In genomic region chr3:152196782-152197181, GRCh38 we compare ENCODE assay signal across 8 cellular contexts.
DNase-seq lines count a peak whose midpoint lies in the region; ATAC-seq and TF ChIP-seq lines count a peak whose summit lies in the region.

No MANE protein-coding gene starts in this region.

- no peak overlapping the region for H3K4me2 ChIP-seq in PC-9

- ATAC-seq in left ventricle myocardium superior = no peak
- peak; percentile 35 for ATAC-seq in HG03432 (IDR thresholded peaks at IDR 0.05; ENCODE audit: unreplicated experiment)
- ATAC-seq in activated naive CD8-positive, alpha-beta T cell treated with anti-CD3 and anti-CD28 coated beads, Interleukin-2, amount 50 U/mL, for 24 hours = no peak

- H3K9me3 Mint-ChIP-seq in activated naive CD8-positive, alpha-beta T cell treated with anti-CD3 and anti-CD28 coated beads, Interleukin-2, amount 50 U/mL, for 24 hours = no peaks in the 10 kb centered on the region

- H3K9me2 ChIP-seq in PC-9 (ENCODE audit: insufficient read depth) = no peaks in the 10 kb centered on the region

- peak overlapping the region; percentile 71 for H3K4me3 Mint-ChIP-seq in activated naive CD8-positive, alpha-beta T cell treated with anti-CD3 and anti-CD28 coated beads, Interleukin-2, amount 50 U/mL, for 24 hours

- H3K27me3 ChIP-seq in left ventricle myocardium inferior (ENCODE audit: low read depth) (no peaks in the 10 kb centered on the region), subcutaneous abdominal adipose tissue (ENCODE audit: control insufficient read depth in 5 of 5, insufficient read depth in 4 of 5, low read length in 5 of 5) (no peaks in the 10 kb centered on the region), PC-9 (ENCODE audit: insufficient read depth, low read depth) (no peaks in the 10 kb centered on the region)

- H3K27ac Mint-ChIP-seq in activated naive CD8-positive, alpha-beta T cell treated with anti-CD3 and anti-CD28 coated beads, Interleukin-2, amount 50 U/mL, for 24 hours = peak overlapping the region; percentile 91

- intact Hi-C loops in left ventricle myocardium inferior (cut with micrococcal nuclease) = no loop called here
- intact Hi-C loops in left ventricle myocardium superior (cut with micrococcal nuclease) = no loop called here
- intact Hi-C loops in PC-9 (cut with micrococcal nuclease; ENCODE audit: unreplicated experiment) = no loop called here

- peaks cover 2% of the 10 kb centered on the region for H3K36me3 Mint-ChIP-seq in activated naive CD8-positive, alpha-beta T cell treated with anti-CD3 and anti-CD28 coated beads, Interleukin-2, amount 50 U/mL, for 24 hours (ENCODE audit: low read depth)

- H3K27ac ChIP-seq in left ventricle myocardium inferior (replicated peaks) = peak overlapping the region; percentile 68
- peak overlapping the region; percentile 76 for H3K27ac ChIP-seq in subcutaneous abdominal adipose tissue (ENCODE audit: low read depth, low read length)
- H3K27ac ChIP-seq in PC-9 = no peak overlapping the region

- no peaks in the 10 kb centered on the region for H3K27me3 Mint-ChIP-seq in activated naive CD8-positive, alpha-beta T cell treated with anti-CD3 and anti-CD28 coated beads, Interleukin-2, amount 50 U/mL, for 24 hours

- peaks cover 36% of the 10 kb centered on the region for H3K4me1 ChIP-seq in left ventricle myocardium inferior
- peaks cover 0 to 42% (median 18%) of the 10 kb centered on the region in 5 donors for H3K4me1 ChIP-seq in subcutaneous abdominal adipose tissue (ENCODE audit: control insufficient read depth in 5 of 5, insufficient read depth in 5 of 5, low read length in 5 of 5)
- H3K4me1 ChIP-seq in PC-9 (replicated peaks; ENCODE audit: insufficient read depth) = no peaks in the 10 kb centered on the region

- H3K4me3 ChIP-seq in left ventricle myocardium inferior (peak overlapping the region; percentile 20), subcutaneous abdominal adipose tissue (ENCODE audit: low read depth in 1 of 5, low read length in 5 of 5) (peak overlapping the region in 2 of 5 donors; percentile 16 to 40), PC-9 (no peak overlapping the region)

- H3K36me3 ChIP-seq in left ventricle myocardium inferior (no peaks in the 10 kb centered on the region), subcutaneous abdominal adipose tissue (ENCODE audit: control insufficient read depth in 5 of 5, insufficient read depth in 5 of 5, low read length in 5 of 5) (no peaks in the 10 kb centered on the region), PC-9 (ENCODE audit: low read depth) (no peaks in the 10 kb centered on the region)

- DNase-seq in left ventricle myocardium inferior = no peak
- DNase-seq in left ventricle myocardium superior = no peak
- no peak for DNase-seq in activated naive CD8-positive, alpha-beta T cell treated with anti-CD3 and anti-CD28 coated beads, Interleukin-2, amount 50 U/mL, for 24 hours
- DNase-seq in dedifferentiated amniotic fluid mesenchymal stem cell (ENCODE audit: extremely low spot score) = no peak
- no peak for DNase-seq in PC-9
- no peak for DNase-seq in NCI-H526 treated with DMSO at 0.1 percent for 48 hours (lab: John Stamatoyannopoulos, UW)

- CTCF ChIA-PET in PC-9 (lab: Charles Lee) = no interaction called here

- H3F3A ChIP-seq in PC-9 (ENCODE audit: insufficient read depth, low read depth) = no peaks in the 10 kb centered on the region

- peak overlapping the region in 2 of 5 donors; percentile 21 to 36 for H3K9ac ChIP-seq in subcutaneous abdominal adipose tissue (ENCODE audit: low read length in 5 of 5)

- no peak overlapping the region for H2AFZ ChIP-seq in PC-9

- H4K20me1 ChIP-seq in PC-9 (ENCODE audit: insufficient read depth) = no peaks in the 10 kb centered on the region

- H3K9me3 ChIP-seq in left ventricle myocardium inferior (replicated peaks) (no peaks in the 10 kb centered on the region), subcutaneous abdominal adipose tissue (ENCODE audit: control insufficient read depth in 5 of 5, low read length in 5 of 5) (no peaks in the 10 kb centered on the region), PC-9 (ENCODE audit: insufficient read depth, low read depth) (no peaks in the 10 kb centered on the region)

- POLR2A ChIA-PET in PC-9 (lab: Charles Lee; ENCODE audit: unreplicated experiment) = no interaction called here

- no peak for TF ChIP-seq CTCF in left ventricle myocardium inferior (IDR thresholded peaks at IDR 0.05; ENCODE audit: borderline replicate concordance)
- no peak for TF ChIP-seq CTCF in PC-9 (conservative IDR thresholded peaks at IDR 0.05)

- BruUV-seq in PC-9 (replicated peaks; lab: Mats Ljungman, UMichigan) = no TSS peak

- peaks cover 87% of the 10 kb centered on the region for H3K4me1 Mint-ChIP-seq in activated naive CD8-positive, alpha-beta T cell treated with anti-CD3 and anti-CD28 coated beads, Interleukin-2, amount 50 U/mL, for 24 hours

- no peaks in the 10 kb centered on the region for H3K79me2 ChIP-seq in PC-9 (ENCODE audit: low read depth)
